16 cellular contexts compared by ENCODE assay signal in the genomic region with DNA sequence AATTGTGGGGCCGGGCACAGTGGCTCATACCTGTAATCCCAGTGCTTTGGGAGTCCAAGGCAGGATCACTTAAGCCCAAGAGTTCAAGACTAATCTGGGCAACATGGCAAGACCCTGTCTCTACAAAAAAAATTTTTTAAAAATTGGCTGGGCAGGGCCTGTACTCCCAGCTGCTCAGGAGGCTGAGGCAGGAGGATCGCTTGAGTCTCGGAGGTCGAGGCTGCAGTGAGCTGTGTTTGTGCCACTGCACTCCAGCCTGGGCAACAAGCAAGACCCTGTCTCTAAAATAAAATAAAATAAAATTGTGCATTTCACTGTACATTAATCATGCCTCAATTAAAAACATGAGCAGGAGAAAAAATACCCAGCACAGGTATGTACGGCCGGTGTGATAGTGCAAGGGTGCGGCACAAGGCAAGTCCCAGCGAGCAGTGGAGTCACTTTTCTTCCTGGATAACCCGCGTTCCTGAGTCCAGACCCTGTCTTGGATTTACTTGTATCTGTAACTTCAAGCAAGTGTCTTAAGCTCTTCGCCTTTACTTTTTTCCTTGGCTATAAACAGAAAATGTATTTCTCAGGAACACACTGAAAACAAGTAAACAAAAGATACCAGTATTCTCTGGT. TPM values are rescaled to one million over a fixed set of nuclear protein-coding genes. Genes with fewer than 3 reads are reported as not detected.
DNase-seq lines count a peak whose midpoint lies in the region; ATAC-seq, FAIRE-seq and TF ChIP-seq lines count a peak whose summit lies in the region.
"Had no signal": no experiment of that assay in that cellular context is flagged by ENCODE, and none has a peak within 500 bp of the region (broad histone marks: within the 10 kb centered on the region; RNA-seq: fewer than 3 reads in every experiment).

No MANE protein-coding gene starts in this region.

- no peaks in the 10 kb centered on the region for H3K9me3 Mint-ChIP-seq in astrocyte (ENCODE audit: unreplicated experiment)
- H3K9me3 Mint-ChIP-seq in activated naive CD8-positive, alpha-beta T cell treated with anti-CD3 and anti-CD28 coated beads, Interleukin-2, amount 50 U/mL, for 24 hours, result no peaks in the 10 kb centered on the region
- H3K9me3 Mint-ChIP-seq: IgD-negative memory B cell; T-helper 1 cell treated with Interleukin-12 subunit alpha and Interleukin-12 subunit beta and Interleukin-4 antibody, amounts not matched to agents 30 μg/mL and 1 μg/mL, for 36 hours had no signal

- H3K36me3 ChIP-seq in astrocyte (ENCODE audit: insufficient read depth, low read length) (peaks cover 5% of the 10 kb centered on the region), keratinocyte (ENCODE audit: control insufficient read depth in 2 of 2, extremely low read depth in 1 of 2, insufficient read depth in 2 of 2, low read length in 2 of 2) (peaks cover 10 to 18% of the 10 kb centered on the region in 2 experiments), rectal smooth muscle tissue (ENCODE audit: control insufficient read depth, insufficient read depth, low read length) (peaks cover 4% of the 10 kb centered on the region)

- peaks cover 7% of the 10 kb centered on the region for H3K36me3 Mint-ChIP-seq in astrocyte (ENCODE audit: low read depth, unreplicated experiment)
- H3K36me3 Mint-ChIP-seq in activated naive CD8-positive, alpha-beta T cell treated with anti-CD3 and anti-CD28 coated beads, Interleukin-2, amount 50 U/mL, for 24 hours (ENCODE audit: low read depth), result peaks cover 29% of the 10 kb centered on the region

- H3K27ac ChIP-seq in A549 (peak overlapping the region; percentile 79 to 90), astrocyte (ENCODE audit: low read depth, low read length) (peak overlapping the region; percentile 65), keratinocyte (ENCODE audit: control insufficient read depth, insufficient read depth, low read length) (peak overlapping the region; percentile 85), rectal smooth muscle tissue (ENCODE audit: low read depth, low read length) (peak overlapping the region; percentile 76)

- H3K4me2 ChIP-seq in A549 (peak overlapping the region; percentile 76), astrocyte (ENCODE audit: low read length) (peak overlapping the region; percentile 69), keratinocyte (ENCODE audit: control insufficient read depth, extremely low read depth, insufficient read depth, low read depth, low read length) (peak overlapping the region; percentile 65)

- no peak overlapping the region for H3K4me3 Mint-ChIP-seq in astrocyte (ENCODE audit: unreplicated experiment)
- H3K4me3 Mint-ChIP-seq in activated naive CD8-positive, alpha-beta T cell treated with anti-CD3 and anti-CD28 coated beads, Interleukin-2, amount 50 U/mL, for 24 hours, result no peak overlapping the region
- H3K4me3 Mint-ChIP-seq: IgD-negative memory B cell; T-helper 1 cell treated with Interleukin-12 subunit alpha and Interleukin-12 subunit beta and Interleukin-4 antibody, amounts not matched to agents 30 μg/mL and 1 μg/mL, for 36 hours had no signal

- peaks cover 92% of the 10 kb centered on the region for H3K4me1 ChIP-seq in A549
- H3K4me1 ChIP-seq in astrocyte (ENCODE audit: insufficient read depth, low read length), result peaks cover 52% of the 10 kb centered on the region
- H3K4me1 ChIP-seq in keratinocyte (ENCODE audit: control insufficient read depth, extremely low read depth, insufficient read depth, low read length), result peaks cover 71% of the 10 kb centered on the region
- peaks cover 51% of the 10 kb centered on the region for H3K4me1 ChIP-seq in rectal smooth muscle tissue (ENCODE audit: control insufficient read depth, insufficient read depth, low read length)

- WGBS in A549 (ENCODE audit: missing lambda C conversion rate), result 82% methylated on average over 11 of the region's 11 CpGs

- no peak for TF ChIP-seq EP300 in A549 (IDR thresholded peaks at IDR 0.05)

- peaks cover 51% of the 10 kb centered on the region for H3K4me1 Mint-ChIP-seq in astrocyte (ENCODE audit: low read depth, unreplicated experiment)
- H3K4me1 Mint-ChIP-seq in activated naive CD8-positive, alpha-beta T cell treated with anti-CD3 and anti-CD28 coated beads, Interleukin-2, amount 50 U/mL, for 24 hours, result peaks cover 50% of the 10 kb centered on the region

- H3K27me3 Mint-ChIP-seq in astrocyte (ENCODE audit: low read depth, unreplicated experiment), result no peaks in the 10 kb centered on the region
- H3K27me3 Mint-ChIP-seq in activated naive CD8-positive, alpha-beta T cell treated with anti-CD3 and anti-CD28 coated beads, Interleukin-2, amount 50 U/mL, for 24 hours, result no peaks in the 10 kb centered on the region
- H3K27me3 Mint-ChIP-seq: IgD-negative memory B cell had no signal

- ATAC-seq in A549 (no peak), HG02981 (IDR thresholded peaks at IDR 0.05; ENCODE audit: unreplicated experiment) (no peak), GM19467 (IDR thresholded peaks at IDR 0.05; ENCODE audit: unreplicated experiment) (no peak)
- no peak for ATAC-seq in activated naive CD8-positive, alpha-beta T cell treated with anti-CD3 and anti-CD28 coated beads, Interleukin-2, amount 50 U/mL, for 24 hours

- CTCF ChIA-PET in A549 (lab: Yijun Ruan, JAX), result interaction anchor here (1.0 to 1.4 kb wide), 4 partner anchors 11 to 115 kb away, joined by 3 to 6 read pairs (median 3); a partner anchor contains a TSS

- peaks cover 2% of the 10 kb centered on the region for H3K9me1 ChIP-seq in keratinocyte (ENCODE audit: control insufficient read depth, extremely low read depth, insufficient read depth, low read length)

- H4K20me1 ChIP-seq in astrocyte (ENCODE audit: insufficient read depth, low read length) (peaks cover 10% of the 10 kb centered on the region), keratinocyte (ENCODE audit: control insufficient read depth, extremely low read depth, insufficient read depth, low read length) (no peaks in the 10 kb centered on the region)

- H3K9ac ChIP-seq in astrocyte (ENCODE audit: low read length), result peak overlapping the region; percentile 28
- H3K9ac ChIP-seq in keratinocyte (ENCODE audit: control insufficient read depth, extremely low read depth, insufficient read depth, low read length), result peak overlapping the region; percentile 59
- H3K9ac ChIP-seq in rectal smooth muscle tissue (ENCODE audit: low read length), result no peak overlapping the region

- H3K79me2 ChIP-seq in astrocyte (ENCODE audit: insufficient read depth, low read length) (peaks cover 84% of the 10 kb centered on the region), keratinocyte (ENCODE audit: control insufficient read depth, insufficient read depth, low read length) (peaks cover 68% of the 10 kb centered on the region)

- H3K27ac Mint-ChIP-seq in astrocyte (ENCODE audit: unreplicated experiment), result no peak overlapping the region
- no peak overlapping the region for H3K27ac Mint-ChIP-seq in activated naive CD8-positive, alpha-beta T cell treated with anti-CD3 and anti-CD28 coated beads, Interleukin-2, amount 50 U/mL, for 24 hours
- H3K27ac Mint-ChIP-seq: IgD-negative memory B cell; T-helper 1 cell treated with Interleukin-12 subunit alpha and Interleukin-12 subunit beta and Interleukin-4 antibody, amounts not matched to agents 30 μg/mL and 1 μg/mL, for 36 hours had no signal

- H3K9me3 ChIP-seq in A549, result no peaks in the 10 kb centered on the region
- H3K9me3 ChIP-seq in astrocyte (ENCODE audit: insufficient read depth, low read depth, low read length), result no peaks in the 10 kb centered on the region
- H3K9me3 ChIP-seq in keratinocyte (ENCODE audit: control insufficient read depth, low read depth, low read length), result no peaks in the 10 kb centered on the region

- dilution Hi-C loops in keratinocyte (cut with MboI; ENCODE audit: extremely low pct_ligation_motif_present, low sequenced_read_pairs), result no loop called here

- H3K27me3 ChIP-seq in astrocyte (ENCODE audit: insufficient read depth, low read length), result no peaks in the 10 kb centered on the region
- H3K27me3 ChIP-seq in keratinocyte (ENCODE audit: control insufficient read depth, extremely low read depth, insufficient read depth, low read length), result no peaks in the 10 kb centered on the region
- no peaks in the 10 kb centered on the region for H3K27me3 ChIP-seq in rectal smooth muscle tissue (ENCODE audit: control insufficient read depth, insufficient read depth, low read length)

- H2AFZ ChIP-seq in astrocyte (ENCODE audit: low read depth, low read length) (no peak overlapping the region), keratinocyte (ENCODE audit: control insufficient read depth, low read length) (no peak overlapping the region)

- H3K4me3 ChIP-seq in A549 (peak overlapping the region; percentile 7; the same call in 1 of the 3 replicates), astrocyte (ENCODE audit: insufficient read depth, low read depth, low read length) (no peak overlapping the region), keratinocyte (ENCODE audit: control insufficient read depth in 2 of 3, extremely low read depth in 1 of 3, insufficient read depth in 2 of 3, low read depth in 1 of 3, low read length in 3 of 3) (peak overlapping the region in 2 of 3 experiments; percentile 27 to 30), rectal smooth muscle tissue (ENCODE audit: low read length) (no peak overlapping the region)

- no peak for TF ChIP-seq RAD21 in A549 (conservative IDR thresholded peaks at IDR 0.05 in 1 of 2, IDR thresholded peaks at IDR 0.05 in 1 of 2)

- FAIRE-seq in A549 (lab: Jason Lieb, UNC) (no peak), astrocyte (lab: Jason Lieb, UNC) (no peak), keratinocyte (lab: Jason Lieb, UNC) (peak; percentile 57)

- TF ChIP-seq POLR2A in A549 (IDR thresholded peaks at IDR 0.05; ENCODE audit: low read length), result no peak

- DNase-seq in A549 (ENCODE audit: low read depth in 1 of 2, low spot score in 1 of 2) (no peak), astrocyte (ENCODE audit: low read depth) (no peak), keratinocyte (ENCODE audit: low read depth, low spot score) (peak; percentile 85)
- DNase-seq in activated naive CD8-positive, alpha-beta T cell treated with anti-CD3 and anti-CD28 coated beads, Interleukin-2, amount 50 U/mL, for 24 hours, result no peak
- no peak for DNase-seq in stimulated activated CD4-positive, alpha-beta T cell treated with anti-CD3 and anti-CD28 coated beads, Interleukin-2, amount 100 ng/mL, for 48 hours
- DNase-seq: activated CD4-positive, alpha-beta T cell treated with anti-CD3 and anti-CD28 coated beads for 1 hour; COR-L47; foreskin melanocyte; GDM1; NCI-H1105; stimulated activated naive CD4-positive, alpha-beta T cell had no signal

- POLR2A ChIA-PET in A549 (lab: Yijun Ruan, JAX), result no interaction called here

- TF ChIP-seq CTCF in A549 (IDR thresholded peaks at IDR 0.05) (no peak), astrocyte (IDR thresholded peaks at IDR 0.05; ENCODE audit: insufficient read depth, low read depth, low read length) (no peak), keratinocyte (optimal IDR thresholded peaks at IDR 0.05 in 1 of 3, IDR thresholded peaks at IDR 0.05 in 1 of 3, conservative IDR thresholded peaks at IDR 0.05 in 1 of 3; ENCODE audit: extremely low read depth in 1 of 3, insufficient read depth in 2 of 3, low read length in 3 of 3) (no peak)

RNA-seq across cellular contexts. Expression of a gene that starts 11.4 kb away (rescaled TPM):
- polyA plus RNA-seq in A549 (2011; rRNA removed), result 58.0 and 88.6 TPM in 2 replicates
- 65.9 and 68.3 TPM in 2 replicates for polyA plus RNA-seq in A549 (2012; cell fraction: cytosol; rRNA removed)
- 54.7 and 55.5 TPM in 2 replicates for polyA plus RNA-seq in A549 (2012; cell fraction: nucleus; rRNA removed)
- 39.4 to 43.7 TPM (median 42.3 TPM) in 3 replicates for polyA plus RNA-seq in A549 (2017; fragmentation: RNase III; extraction: RNeasy Plus Mini Kit Qiagen cat#74134 plus additional on column Dnase treatment)
- polyA minus RNA-seq in A549 (2011; rRNA and poly(A)+ RNA removed), result 70.3 and 80.3 TPM in 2 replicates
- 56.2 and 59.2 TPM in 2 replicates for total RNA-seq in astrocyte
- polyA plus RNA-seq in keratinocyte, result 36.1 to 58.9 TPM (median 37.8 TPM) in 3 replicates
- polyA plus RNA-seq in keratinocyte (2011; ENCODE audit: low read depth), result 12.3 TPM
- polyA plus RNA-seq in keratinocyte (2011; cell fraction: cytosol; rRNA removed), result 53.5 and 81.2 TPM in 2 replicates
- polyA plus RNA-seq in keratinocyte (2011; cell fraction: nucleus; rRNA removed), result 98.1 and 113 TPM in 2 replicates
- 31.7 and 40.2 TPM in 2 replicates for polyA plus RNA-seq in keratinocyte (2012; ENCODE audit: low replicate concordance)
- 37.9 to 225 TPM (median 43.5 TPM) in 3 replicates for polyA minus RNA-seq in keratinocyte
- polyA minus RNA-seq in keratinocyte (2011; cell fraction: cytosol; rRNA and poly(A)+ RNA removed), result 27.6 TPM
- 47.8 and 66.1 TPM in 2 replicates for polyA minus RNA-seq in keratinocyte (2011; cell fraction: nucleus; rRNA and poly(A)+ RNA removed)

RNA-seq across cellular contexts. Expression of a gene that starts 27.6 kb away (rescaled TPM):
- polyA plus RNA-seq in A549 (2011; rRNA removed), result 1.5 and 1.8 TPM in 2 replicates
- 0.82 and 1.0 TPM in 2 replicates for polyA plus RNA-seq in A549 (2012; cell fraction: cytosol; rRNA removed)
- polyA plus RNA-seq in A549 (2012; cell fraction: nucleus; rRNA removed), result 1.0 and 1.1 TPM in 2 replicates
- 1.7 to 2.3 TPM (median 1.8 TPM) in 3 replicates for polyA plus RNA-seq in A549 (2017; fragmentation: RNase III; extraction: RNeasy Plus Mini Kit Qiagen cat#74134 plus additional on column Dnase treatment)
- 1.5 and 5.3 TPM in 2 replicates for polyA minus RNA-seq in A549 (2011; rRNA and poly(A)+ RNA removed)
- total RNA-seq in astrocyte, result 6.2 and 7.5 TPM in 2 replicates
- 2.6 to 3.6 TPM (median 3.3 TPM) in 3 replicates for polyA plus RNA-seq in keratinocyte
- 19.8 TPM for polyA plus RNA-seq in keratinocyte (2011; ENCODE audit: low read depth)
- 1.7 and 1.9 TPM in 2 replicates for polyA plus RNA-seq in keratinocyte (2011; cell fraction: cytosol; rRNA removed)
- 4.4 and 4.8 TPM in 2 replicates for polyA plus RNA-seq in keratinocyte (2011; cell fraction: nucleus; rRNA removed)
- polyA plus RNA-seq in keratinocyte (2012; ENCODE audit: low replicate concordance), result 3.4 and 8.9 TPM in 2 replicates
- 4.6 to 8.8 TPM (median 8.7 TPM) in 3 replicates for polyA minus RNA-seq in keratinocyte
- polyA minus RNA-seq in keratinocyte (2011; cell fraction: cytosol; rRNA and poly(A)+ RNA removed), result 1.9 TPM
- polyA minus RNA-seq in keratinocyte (2011; cell fraction: nucleus; rRNA and poly(A)+ RNA removed), result 3.7 and 6.8 TPM in 2 replicates

Comparison
In these comparisons a context has a peak if more than half of its experiments do, and no peak if none do; other contexts are left out.
1. H3K4me3 ChIP-seq: peak in A549 (single experiment) and keratinocyte (2 of 3); none in astrocyte (single experiment) and rectal smooth muscle tissue (single experiment).
2. Peak in every context shown above with its lines, with median percentiles within 50 percentile points of each other: H3K27ac ChIP-seq and H3K4me2 ChIP-seq.